In the genomic region with DNA sequence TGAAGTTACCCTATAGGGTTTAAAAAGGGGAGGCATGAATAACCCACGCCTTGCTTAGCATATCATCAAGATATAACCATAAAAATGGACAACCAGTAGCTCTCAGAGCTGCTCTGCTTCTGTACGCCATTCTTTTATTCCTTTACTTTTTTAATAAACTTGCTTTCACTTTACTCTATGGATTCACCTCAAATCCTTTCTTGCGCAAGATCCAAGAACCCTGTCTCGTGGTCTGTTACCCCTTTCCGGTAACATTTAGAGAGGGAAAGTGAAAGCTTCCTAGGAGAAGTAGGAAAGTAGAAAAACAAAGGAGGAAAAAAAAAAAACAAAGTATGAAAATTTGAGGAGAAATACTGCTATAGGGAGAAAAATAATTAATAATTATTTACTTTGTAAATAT, we compare ENCODE assay signal across 23 cellular contexts.
"Had no signal": no experiment of that assay in that cellular context is flagged by ENCODE, and none has a peak within 500 bp of the region (broad histone marks: within the 10 kb centered on the region; RNA-seq: fewer than 3 reads in every experiment).

No MANE protein-coding gene starts in this region.

- H3K4me3 Mint-ChIP-seq: activated CD4-positive, alpha-beta memory T cell treated with anti-CD3 and anti-CD28 coated beads, Interleukin-2, amount 10 ng/mL, durations not matched to agents 7 days and 5 days; activated naive CD8-positive, alpha-beta T cell treated with anti-CD3 and anti-CD28 coated beads for 36 hours; activated T-helper 17 cell treated with anti-CD3 and anti-CD28 coated beads, Interleukin-2, amount 50 U/mL, for 72 hours; brain; endodermal cell; nephron; stimulated activated naive CD8-positive, alpha-beta T cell treated with anti-CD3 and anti-CD28 coated beads, Interleukin-15, amount 100 ng/mL, for 72 hours had no signal

- H3K36me3 Mint-ChIP-seq: activated naive CD8-positive, alpha-beta T cell treated with anti-CD3 and anti-CD28 coated beads for 36 hours; brain had no signal

- H3K27ac Mint-ChIP-seq: activated CD4-positive, alpha-beta memory T cell treated with anti-CD3 and anti-CD28 coated beads, Interleukin-2, amount 10 ng/mL, durations not matched to agents 7 days and 5 days; activated naive CD8-positive, alpha-beta T cell treated with anti-CD3 and anti-CD28 coated beads for 36 hours; activated T-helper 17 cell treated with anti-CD3 and anti-CD28 coated beads, Interleukin-2, amount 50 U/mL, for 72 hours; brain; endodermal cell; nephron; progenitor cell of endocrine pancreas had no signal

- DNase-seq: activated CD4-positive, alpha-beta memory T cell treated with anti-CD3 and anti-CD28 coated beads, Interleukin-2, amount 10 ng/mL, durations not matched to agents 7 days and 5 days; activated CD4-positive, alpha-beta T cell treated with anti-CD3 and anti-CD28 coated beads for 48 hours; activated CD4-positive, CD25-positive, alpha-beta regulatory T cell; activated naive CD4-positive, alpha-beta T cell; activated naive CD8-positive, alpha-beta T cell treated with anti-CD3 and anti-CD28 coated beads for 36 hours; activated T-cell treated with anti-CD3 and anti-CD28 coated beads, Interleukin-2, amount 50 U/mL, for 1 hour; anterior cingulate cortex; caudate nucleus; dorsolateral prefrontal cortex; endodermal cell; foreskin melanocyte; glutamatergic neuron; hypothalamus; islet precursor cell; left lung; midbrain; nucleus accumbens; stimulated activated naive CD8-positive, alpha-beta T cell treated with anti-CD3 and anti-CD28 coated beads, Interleukin-15, amount 100 ng/mL, for 72 hours had no signal

- H3K9me3 Mint-ChIP-seq: activated CD4-positive, alpha-beta memory T cell treated with anti-CD3 and anti-CD28 coated beads, Interleukin-2, amount 10 ng/mL, durations not matched to agents 7 days and 5 days; activated naive CD8-positive, alpha-beta T cell treated with anti-CD3 and anti-CD28 coated beads for 36 hours; activated T-helper 17 cell treated with anti-CD3 and anti-CD28 coated beads, Interleukin-2, amount 50 U/mL, for 72 hours; brain; endodermal cell; nephron; stimulated activated naive CD8-positive, alpha-beta T cell treated with anti-CD3 and anti-CD28 coated beads, Interleukin-15, amount 100 ng/mL, for 72 hours had no signal

- H3K4me1 Mint-ChIP-seq: activated CD4-positive, alpha-beta memory T cell treated with anti-CD3 and anti-CD28 coated beads, Interleukin-2, amount 10 ng/mL, durations not matched to agents 7 days and 5 days; activated naive CD8-positive, alpha-beta T cell treated with anti-CD3 and anti-CD28 coated beads for 36 hours; activated T-helper 17 cell treated with anti-CD3 and anti-CD28 coated beads, Interleukin-2, amount 50 U/mL, for 72 hours; nephron; stimulated activated naive CD8-positive, alpha-beta T cell treated with anti-CD3 and anti-CD28 coated beads, Interleukin-15, amount 100 ng/mL, for 72 hours had no signal

- FAIRE-seq: colon had no signal

- H3K27me3 Mint-ChIP-seq: activated CD4-positive, alpha-beta memory T cell treated with anti-CD3 and anti-CD28 coated beads, Interleukin-2, amount 10 ng/mL, durations not matched to agents 7 days and 5 days; progenitor cell of endocrine pancreas had no signal
